24 cellular contexts compared by ENCODE assay signal in genomic region chr1:53163291-53163768, GRCh38. TPM values are rescaled to one million over a fixed set of nuclear protein-coding genes. Genes with fewer than 3 reads are reported as not detected.
"Had no signal": no experiment of that assay in that cellular context is flagged by ENCODE, and none has a peak within 500 bp of the region (broad histone marks: within the 10 kb centered on the region; RNA-seq: fewer than 3 reads in every experiment).

No MANE protein-coding gene starts in this region.

- H3K9ac ChIP-seq: parathyroid adenoma had no signal

- H3K4me1 ChIP-seq: ascending aorta, esophagus squamous epithelium, gastroesophageal sphincter, parathyroid adenoma, upper lobe of left lung had no signal

- H3K36me3 Mint-ChIP-seq: activated naive CD4-positive, alpha-beta T cell treated with anti-CD3 and anti-CD28 coated beads, Interleukin-2, amount 50 U/mL, for 72 hours had no signal

- H3K9me3 ChIP-seq: ascending aorta, esophagus squamous epithelium, gastroesophageal sphincter, upper lobe of left lung had no signal

- H3K9me3 Mint-ChIP-seq: activated naive CD4-positive, alpha-beta T cell treated with anti-CD3 and anti-CD28 coated beads, Interleukin-2, amount 50 U/mL, for 72 hours; effector memory CD8-positive, alpha-beta T cell; nephron progenitor cell had no signal

- H3K4me3 Mint-ChIP-seq: activated CD8-positive, alpha-beta T cell treated with anti-CD3 and anti-CD28 coated beads, Interleukin-2, amount 10 ng/mL, durations not matched to agents 7 days and 5 days; effector memory CD8-positive, alpha-beta T cell; nephron progenitor cell had no signal

- H2AFZ ChIP-seq: parathyroid adenoma had no signal

- H3K27me3 ChIP-seq: ascending aorta, esophagus squamous epithelium, gastroesophageal sphincter, upper lobe of left lung had no signal

- H3K4me3 ChIP-seq: ascending aorta, dorsolateral prefrontal cortex, esophagus squamous epithelium, gastroesophageal sphincter, upper lobe of left lung had no signal

- ATAC-seq: activated CD8-positive, alpha-beta T cell treated with anti-CD3 and anti-CD28 coated beads, Interleukin-2, amount 10 ng/mL, durations not matched to agents 7 days and 5 days; activated naive CD4-positive, alpha-beta T cell treated with anti-CD3 and anti-CD28 coated beads, Interleukin-2, amount 50 U/mL, for 72 hours; effector memory CD8-positive, alpha-beta T cell; gastroesophageal sphincter; left ventricle myocardium superior; right cardiac atrium; stimulated activated naive CD8-positive, alpha-beta T cell treated with anti-CD3 and anti-CD28 coated beads, Interleukin-15, Interleukin-2, amounts not matched to agents 100 U/mL and 50 U/mL, for 24 hours had no signal

- H3K79me2 ChIP-seq: parathyroid adenoma had no signal

- H3K36me3 ChIP-seq: ascending aorta, esophagus squamous epithelium, gastroesophageal sphincter, upper lobe of left lung, WERI-Rb-1 had no signal

- DNase-seq: activated CD4-positive, alpha-beta T cell treated with anti-CD3 and anti-CD28 coated beads for 1 hour; activated CD4-positive, alpha-beta T cell treated with anti-CD3 and anti-CD28 coated beads, Interleukin-2, amount 50 U/mL, for 1 hour; activated CD8-positive, alpha-beta T cell treated with anti-CD3 and anti-CD28 coated beads, Interleukin-2, amount 10 ng/mL, durations not matched to agents 7 days and 5 days; central memory CD4-positive, alpha-beta T cell; dorsolateral prefrontal cortex; effector memory CD8-positive, alpha-beta T cell; esophagus squamous epithelium; head of caudate nucleus; hypothalamus; left ventricle myocardium superior; mammary epithelial cell; nephron progenitor cell; right cardiac atrium; stimulated activated CD4-positive, alpha-beta T cell treated with anti-CD3 and anti-CD28 coated beads, Interleukin-12 subunit alpha, Interleukin-12 subunit beta, amount 100 ng/mL, for 4 hours; stimulated activated CD4-positive, alpha-beta T cell treated with anti-CD3 and anti-CD28 coated beads, Interleukin-4, amount 100 ng/mL, for 4 hours; stimulated activated naive CD8-positive, alpha-beta T cell treated with anti-CD3 and anti-CD28 coated beads, Interleukin-15, Interleukin-2, amounts not matched to agents 100 U/mL and 50 U/mL, for 24 hours; upper lobe of left lung; WERI-Rb-1 had no signal

- H3K27ac ChIP-seq: ascending aorta, dorsolateral prefrontal cortex, esophagus squamous epithelium, gastroesophageal sphincter, parathyroid adenoma, upper lobe of left lung, WERI-Rb-1 had no signal

- H3K4me1 Mint-ChIP-seq: nephron progenitor cell had no signal

RNA-seq across cellular contexts. Expression of gene SLC1A7, which starts 20.9 kb away (rescaled TPM):
- total RNA-seq: activated CD8-positive, alpha-beta T cell treated with anti-CD3 and anti-CD28 coated beads, Interleukin-2, amount 10 ng/mL, durations not matched to agents 7 days and 5 days; activated naive CD4-positive, alpha-beta T cell treated with anti-CD3 and anti-CD28 coated beads, Interleukin-2, amount 50 U/mL, for 72 hours; ascending aorta; mammary epithelial cell; pulmonary artery endothelial cell; T-helper 2 cell treated with Interferon-gamma antibody and Interleukin-4, amounts not matched to agents 100 ng/mL and 5 ng/mL, for 36 hours had no signal
- polyA plus RNA-seq: mammary epithelial cell had no signal
